In the genomic region with DNA sequence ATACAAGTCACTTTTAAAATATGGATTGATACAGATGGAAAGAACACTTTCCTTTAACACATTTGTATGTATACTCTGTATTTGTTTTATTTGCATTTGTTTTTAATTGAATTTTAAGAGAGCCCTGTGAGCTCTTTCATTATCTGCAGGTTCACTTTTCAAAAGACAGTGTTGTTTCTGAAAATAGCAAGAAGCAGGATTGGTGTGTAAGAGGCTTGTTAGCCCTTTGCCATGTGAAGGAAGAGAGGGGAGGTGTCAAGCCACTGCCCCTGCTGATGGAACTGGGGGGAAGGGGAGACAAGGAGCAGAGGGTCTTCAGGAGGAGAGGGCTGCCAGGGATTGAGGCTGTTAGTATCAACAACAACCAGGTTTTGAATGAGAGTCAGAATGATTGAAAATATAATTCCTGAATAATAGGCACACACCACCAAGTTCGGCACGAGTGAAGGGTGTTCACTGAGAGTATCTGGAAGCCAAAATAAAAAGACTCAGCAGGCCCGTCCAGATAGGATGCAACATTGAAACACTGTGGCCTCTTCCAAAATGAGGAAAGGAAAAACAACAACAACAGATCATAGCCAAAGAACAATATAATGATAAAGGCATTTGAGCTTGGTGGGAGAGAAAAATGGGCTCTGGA, we compare ENCODE assay signal across 23 cellular contexts. TPM values are rescaled to one million over a fixed set of nuclear protein-coding genes. Genes with fewer than 3 reads are reported as not detected.
DNase-seq lines count a peak whose midpoint lies in the region; ATAC-seq and TF ChIP-seq lines count a peak whose summit lies in the region.
"Had no signal": no experiment of that assay in that cellular context is flagged by ENCODE, and none has a peak within 500 bp of the region (broad histone marks: within the 10 kb centered on the region; RNA-seq: fewer than 3 reads in every experiment).

No MANE protein-coding gene starts in this region.

- no peaks in the 10 kb centered on the region for H4K20me1 ChIP-seq in neural progenitor cell (ENCODE audit: low read depth)

- peak overlapping the region; percentile 100 for H3K27ac ChIP-seq in C4-2B
- no peak overlapping the region for H3K27ac ChIP-seq in neural progenitor cell
- H3K27ac ChIP-seq: SJSA1, thyroid gland had no signal

- no peak overlapping the region for H3K4me2 ChIP-seq in neural progenitor cell

- H3K27ac Mint-ChIP-seq in neural progenitor cell (peak overlapping the region; percentile 38), natural killer cell (no peak overlapping the region)
- no peak overlapping the region for H3K27ac Mint-ChIP-seq in activated CD8-positive, alpha-beta T cell treated with anti-CD3 and anti-CD28 coated beads for 36 hours
- H3K27ac Mint-ChIP-seq in stimulated activated naive CD8-positive, alpha-beta T cell treated with anti-CD3 and anti-CD28 coated beads, Interleukin-15, amount 100 ng/mL, for 72 hours, result no peak overlapping the region
- H3K27ac Mint-ChIP-seq: CD14-positive monocyte had no signal

- no peak for ATAC-seq in natural killer cell
- no peak for ATAC-seq in activated CD8-positive, alpha-beta T cell treated with anti-CD3 and anti-CD28 coated beads for 36 hours
- no peak for ATAC-seq in stimulated activated naive CD8-positive, alpha-beta T cell treated with anti-CD3 and anti-CD28 coated beads, Interleukin-15, amount 100 ng/mL, for 72 hours
- ATAC-seq: activated T-cell treated with anti-CD3 and anti-CD28 coated beads, Interleukin-2, amount 50 U/mL, for 4 hours had no signal

- TF ChIP-seq CTCF in C4-2B (conservative IDR thresholded peaks at IDR 0.05) (no peak), neural progenitor cell (IDR thresholded peaks at IDR 0.05) (no peak), natural killer cell (IDR thresholded peaks at IDR 0.05) (no peak)
- TF ChIP-seq CTCF in activated CD8-positive, alpha-beta T cell treated with anti-CD3 and anti-CD28 coated beads for 36 hours (IDR thresholded peaks at IDR 0.05), result no peak

- intact Hi-C loops in natural killer cell (cut with micrococcal nuclease), result no loop called here
- intact Hi-C loops in activated CD8-positive, alpha-beta T cell treated with anti-CD3 and anti-CD28 coated beads for 36 hours (cut with micrococcal nuclease), result no loop called here

- no peak overlapping the region for H2AFZ ChIP-seq in neural progenitor cell (replicated peaks)

- no peaks in the 10 kb centered on the region for H3K79me2 ChIP-seq in neural progenitor cell (ENCODE audit: low read depth)

- peaks cover 38% of the 10 kb centered on the region for H3K4me1 Mint-ChIP-seq in neural progenitor cell
- no peaks in the 10 kb centered on the region for H3K4me1 Mint-ChIP-seq in natural killer cell
- no peaks in the 10 kb centered on the region for H3K4me1 Mint-ChIP-seq in activated CD8-positive, alpha-beta T cell treated with anti-CD3 and anti-CD28 coated beads for 36 hours (ENCODE audit: low read depth)
- H3K4me1 Mint-ChIP-seq in stimulated activated naive CD8-positive, alpha-beta T cell treated with anti-CD3 and anti-CD28 coated beads, Interleukin-15, amount 100 ng/mL, for 72 hours, result no peaks in the 10 kb centered on the region
- H3K4me1 Mint-ChIP-seq: CD14-positive monocyte had no signal

- peak; percentile 33 for DNase-seq in NCI-H69 (lab: John Stamatoyannopoulos, UW)
- no peak for DNase-seq in neural progenitor cell (ENCODE audit: low spot score)
- no peak for DNase-seq in natural killer cell
- DNase-seq in activated CD8-positive, alpha-beta T cell treated with anti-CD3 and anti-CD28 coated beads for 36 hours, result no peak
- no peak for DNase-seq in stimulated activated naive CD8-positive, alpha-beta T cell treated with anti-CD3 and anti-CD28 coated beads, Interleukin-15, amount 100 ng/mL, for 72 hours
- DNase-seq in activated CD4-positive, alpha-beta T cell treated with anti-CD3 and anti-CD28 coated beads, Interleukin-2, amount 50 U/mL, for 48 hours, result no peak
- DNase-seq: activated T-cell treated with anti-CD3 and anti-CD28 coated beads, Interleukin-2, amount 50 U/mL, for 4 hours; HCEC 1CT; kidney glomerular epithelial cell; NK-92 treated with Interleukin-12 subunit alpha and Interleukin-12 subunit beta, amount 100 ng/mL, for 24 hours; stimulated activated CD4-positive, alpha-beta T cell treated with anti-CD3 and anti-CD28 coated beads, Interleukin-4, amount 100 ng/mL, for 24 hours; stimulated activated naive CD4-positive, alpha-beta T cell; T-helper 1 cell; thyroid gland had no signal

- H3K4me3 Mint-ChIP-seq in neural progenitor cell (no peak overlapping the region), natural killer cell (no peak overlapping the region)
- no peak overlapping the region for H3K4me3 Mint-ChIP-seq in activated CD8-positive, alpha-beta T cell treated with anti-CD3 and anti-CD28 coated beads for 36 hours
- H3K4me3 Mint-ChIP-seq in stimulated activated naive CD8-positive, alpha-beta T cell treated with anti-CD3 and anti-CD28 coated beads, Interleukin-15, amount 100 ng/mL, for 72 hours, result no peak overlapping the region
- H3K4me3 Mint-ChIP-seq: activated T-cell treated with anti-CD3 and anti-CD28 coated beads, Interleukin-2, amount 50 U/mL, for 4 hours; CD14-positive monocyte had no signal

- H3K27me3 ChIP-seq in endocrine pancreas (ENCODE audit: control insufficient read depth, insufficient read depth, low read length) (no peaks in the 10 kb centered on the region), neural progenitor cell (no peaks in the 10 kb centered on the region)
- H3K27me3 ChIP-seq: thyroid gland had no signal

- no peaks in the 10 kb centered on the region for H3F3A ChIP-seq in neural progenitor cell (ENCODE audit: low read depth)

- no peak overlapping the region for H3K9ac ChIP-seq in endocrine pancreas (ENCODE audit: control insufficient read depth, insufficient read depth, low read length)
- H3K9ac ChIP-seq in neural progenitor cell, result no peak overlapping the region

- H3K9me3 ChIP-seq in endocrine pancreas (ENCODE audit: control insufficient read depth, low read length), result no peaks in the 10 kb centered on the region
- no peaks in the 10 kb centered on the region for H3K9me3 ChIP-seq in neural progenitor cell (ENCODE audit: low read depth)
- H3K9me3 ChIP-seq: SJSA1, thyroid gland had no signal

- POLR2A ChIA-PET in activated CD8-positive, alpha-beta T cell treated with anti-CD3 and anti-CD28 coated beads for 36 hours (lab: Charles Lee), result no interaction called here

- no peaks in the 10 kb centered on the region for H3K9me3 Mint-ChIP-seq in neural progenitor cell
- H3K9me3 Mint-ChIP-seq in natural killer cell, result no peaks in the 10 kb centered on the region
- H3K9me3 Mint-ChIP-seq in activated CD8-positive, alpha-beta T cell treated with anti-CD3 and anti-CD28 coated beads for 36 hours, result no peaks in the 10 kb centered on the region
- no peaks in the 10 kb centered on the region for H3K9me3 Mint-ChIP-seq in stimulated activated naive CD8-positive, alpha-beta T cell treated with anti-CD3 and anti-CD28 coated beads, Interleukin-15, amount 100 ng/mL, for 72 hours
- H3K9me3 Mint-ChIP-seq: activated T-cell treated with anti-CD3 and anti-CD28 coated beads, Interleukin-2, amount 50 U/mL, for 4 hours had no signal

- peaks cover 33% of the 10 kb centered on the region for H3K4me1 ChIP-seq in endocrine pancreas (ENCODE audit: control insufficient read depth, insufficient read depth, low read length)
- peaks cover 17% of the 10 kb centered on the region for H3K4me1 ChIP-seq in neural progenitor cell
- H3K4me1 ChIP-seq: SJSA1, thyroid gland had no signal

- CTCF ChIA-PET in activated CD8-positive, alpha-beta T cell treated with anti-CD3 and anti-CD28 coated beads for 36 hours (lab: Charles Lee), result no interaction called here

- no peaks in the 10 kb centered on the region for H3K36me3 Mint-ChIP-seq in neural progenitor cell
- no peaks in the 10 kb centered on the region for H3K36me3 Mint-ChIP-seq in natural killer cell
- no peaks in the 10 kb centered on the region for H3K36me3 Mint-ChIP-seq in activated CD8-positive, alpha-beta T cell treated with anti-CD3 and anti-CD28 coated beads for 36 hours (ENCODE audit: low read depth)
- H3K36me3 Mint-ChIP-seq: CD14-positive monocyte had no signal

- peak overlapping the region; percentile 20 for H3K4me3 ChIP-seq in endocrine pancreas (ENCODE audit: control insufficient read depth, insufficient read depth, low read length)
- H3K4me3 ChIP-seq in neural progenitor cell, result no peak overlapping the region
- H3K4me3 ChIP-seq: SJSA1, thyroid gland had no signal

- H3K36me3 ChIP-seq in endocrine pancreas (ENCODE audit: control insufficient read depth, insufficient read depth, low read length) (no peaks in the 10 kb centered on the region), neural progenitor cell (no peaks in the 10 kb centered on the region)
- H3K36me3 ChIP-seq: SJSA1, thyroid gland had no signal

- H3K27me3 Mint-ChIP-seq in neural progenitor cell (ENCODE audit: insufficient read depth, low read depth) (no peaks in the 10 kb centered on the region), natural killer cell (ENCODE audit: low read depth in 2 of 2) (peaks cover 11 to 27% of the 10 kb centered on the region in 2 donors)
- H3K27me3 Mint-ChIP-seq in activated CD8-positive, alpha-beta T cell treated with anti-CD3 and anti-CD28 coated beads for 36 hours, result peaks cover 11% of the 10 kb centered on the region
- peaks cover 31% of the 10 kb centered on the region for H3K27me3 Mint-ChIP-seq in stimulated activated naive CD8-positive, alpha-beta T cell treated with anti-CD3 and anti-CD28 coated beads, Interleukin-15, amount 100 ng/mL, for 72 hours

RNA-seq across cellular contexts. Expression of a gene that starts 12.6 kb away (rescaled TPM):
- total RNA-seq in neural progenitor cell (ENCODE audit: low replicate concordance) (not detected in 2 replicates), natural killer cell (not detected)
- total RNA-seq in activated CD8-positive, alpha-beta T cell treated with anti-CD3 and anti-CD28 coated beads for 36 hours, result not detected
- total RNA-seq: activated CD8-positive, alpha-beta memory T cell treated with anti-CD3 and anti-CD28 coated beads for 36 hours; activated T-cell treated with anti-CD3 and anti-CD28 coated beads, Interleukin-2, amount 50 U/mL, for 4 hours; LHCN-M2; lung microvascular endothelial cell; myocyte; omental fat pad; SJSA1; thyroid gland had no signal
